In genomic region chr3:178434206-178434805, GRCh38 we compare ENCODE assay signal across 7 cellular contexts.
DNase-seq lines count a peak whose midpoint lies in the region; ATAC-seq, FAIRE-seq and TF ChIP-seq lines count a peak whose summit lies in the region.

No MANE protein-coding gene starts in this region.

- no peak overlapping the region for H3K4me3 ChIP-seq in neural cell (ENCODE audit: low read length)
- no peak overlapping the region for H3K4me3 ChIP-seq in thyroid gland (replicated peaks in 1 of 3)
- H3K4me3 ChIP-seq in upper lobe of right lung = no peak overlapping the region

- no peaks in the 10 kb centered on the region for H3K79me2 ChIP-seq in neural cell (replicated peaks; ENCODE audit: insufficient read depth, low read length)

- no peak for ATAC-seq in natural killer cell treated with Interleukin-12 subunit alpha and Interleukin-12 subunit beta and Interleukin-15 and Interleukin-18, amount 100 ng/mL, for 72 hours
- no peak for ATAC-seq in upper lobe of right lung

- no peak overlapping the region for H3K9ac ChIP-seq in neural cell (ENCODE audit: low read length)

- H3K9me2 ChIP-seq in neural cell (ENCODE audit: insufficient read depth, low read length) = no peaks in the 10 kb centered on the region

- H4K20me1 ChIP-seq in neural cell (ENCODE audit: insufficient read depth) = no peaks in the 10 kb centered on the region

- TF ChIP-seq POLR2A in GM12891 (IDR thresholded peaks at IDR 0.05; ENCODE audit: low read depth, low read length) = no peak
- TF ChIP-seq POLR2A in thyroid gland (IDR thresholded peaks at IDR 0.05) = no peak

- no peak overlapping the region for H3K27ac Mint-ChIP-seq in natural killer cell treated with Interleukin-12 subunit alpha and Interleukin-12 subunit beta and Interleukin-15 and Interleukin-18, amount 100 ng/mL, for 72 hours

- no peak overlapping the region for H3K4me2 ChIP-seq in neural cell (ENCODE audit: low read length)

- H3K27me3 Mint-ChIP-seq in natural killer cell treated with Interleukin-12 subunit alpha and Interleukin-12 subunit beta and Interleukin-15 and Interleukin-18, amount 100 ng/mL, for 72 hours = peaks cover 2 to 7% of the 10 kb centered on the region in 2 donors

- H3K9me3 ChIP-seq in neural cell (ENCODE audit: low read length) (no peaks in the 10 kb centered on the region), thyroid gland (no peaks in the 10 kb centered on the region), upper lobe of right lung (no peaks in the 10 kb centered on the region)

- intact Hi-C loops in thyroid gland (cut with DNase I) = no loop called here
- intact Hi-C loops in upper lobe of right lung (cut with DNase I) = no loop called here

- no peaks in the 10 kb centered on the region for H3K9me3 Mint-ChIP-seq in natural killer cell treated with Interleukin-12 subunit alpha and Interleukin-12 subunit beta and Interleukin-15 and Interleukin-18, amount 100 ng/mL, for 72 hours

- no peak for TF ChIP-seq EP300 in neural cell (conservative IDR thresholded peaks at IDR 0.05; ENCODE audit: poor library complexity, severe bottlenecking)

- DNase-seq in GM12891 (ENCODE audit: insufficient read length, low spot score) = no peak
- DNase-seq in NCI-H146 (lab: John Stamatoyannopoulos, UW) = peak; percentile 57
- peak; percentile 18 for DNase-seq in astrocyte of the hippocampus (ENCODE audit: low read depth, low spot score)
- no peak for DNase-seq in thyroid gland
- no peak for DNase-seq in natural killer cell treated with Interleukin-12 subunit alpha and Interleukin-12 subunit beta and Interleukin-15 and Interleukin-18, amount 100 ng/mL, for 72 hours (ENCODE audit: low spot score)
- no peak for DNase-seq in upper lobe of right lung

- TF ChIP-seq CTCF in neural cell (IDR thresholded peaks at IDR 0.05; ENCODE audit: poor library complexity, severe bottlenecking) (peak; percentile 70), thyroid gland (IDR thresholded peaks at IDR 0.05) (peak in 3 of 6 experiments; percentile 13 to 36 (median 19)), upper lobe of right lung (IDR thresholded peaks at IDR 0.05) (no peak)

- H3K4me1 ChIP-seq in thyroid gland (no peaks in the 10 kb centered on the region), upper lobe of right lung (no peaks in the 10 kb centered on the region)

- H3K4me1 Mint-ChIP-seq in natural killer cell treated with Interleukin-12 subunit alpha and Interleukin-12 subunit beta and Interleukin-15 and Interleukin-18, amount 100 ng/mL, for 72 hours (ENCODE audit: low read depth in 2 of 2) = no peaks in the 10 kb centered on the region

- H2AFZ ChIP-seq in neural cell (ENCODE audit: low read depth, low read length) = no peak overlapping the region

- no peaks in the 10 kb centered on the region for H3K36me3 Mint-ChIP-seq in natural killer cell treated with Interleukin-12 subunit alpha and Interleukin-12 subunit beta and Interleukin-15 and Interleukin-18, amount 100 ng/mL, for 72 hours

- peak; percentile 74 for TF ChIP-seq RAD21 in neural cell (conservative IDR thresholded peaks at IDR 0.05)

- H3K4me3 Mint-ChIP-seq in natural killer cell treated with Interleukin-12 subunit alpha and Interleukin-12 subunit beta and Interleukin-15 and Interleukin-18, amount 100 ng/mL, for 72 hours = no peak overlapping the region

- WGBS in thyroid gland, 2 donors = 47% methylated on average over 5 of the region's 5 CpGs

- H3F3A ChIP-seq in neural cell (ENCODE audit: insufficient read depth, low read length, poor library complexity, severe bottlenecking) = no peaks in the 10 kb centered on the region

- H3K27ac ChIP-seq in neural cell (ENCODE audit: low read length) = no peak overlapping the region
- no peak overlapping the region for H3K27ac ChIP-seq in thyroid gland
- no peak overlapping the region for H3K27ac ChIP-seq in upper lobe of right lung

- H3K36me3 ChIP-seq in neural cell (ENCODE audit: insufficient read depth, low read length) (no peaks in the 10 kb centered on the region), thyroid gland (no peaks in the 10 kb centered on the region), upper lobe of right lung (no peaks in the 10 kb centered on the region)

- H3K27me3 ChIP-seq in neural cell (ENCODE audit: insufficient read depth, low read depth, low read length) (no peaks in the 10 kb centered on the region), thyroid gland (no peaks in the 10 kb centered on the region), upper lobe of right lung (no peaks in the 10 kb centered on the region)

- peak; percentile 66 for FAIRE-seq in GM12891 (lab: Jason Lieb, UNC)

TF ChIP-seq in GM12891, 5 proteins besides CTCF, POLR2A, EP300 and RAD21:
- no peak for TF ChIP-seq POU2F2 (IDR thresholded peaks at IDR 0.05; ENCODE audit: low read depth, low read length)
- no peak for TF ChIP-seq POLR2AphosphoS5 (IDR thresholded peaks at IDR 0.05; ENCODE audit: low read depth, low read length)
- TF ChIP-seq PAX5 (IDR thresholded peaks at IDR 0.05; ENCODE audit: insufficient read depth, low read length, severe bottlenecking) = no peak
- TF ChIP-seq SPI1 (IDR thresholded peaks at IDR 0.05; ENCODE audit: low read depth, low read length) = no peak
- no peak for TF ChIP-seq TAF1 (IDR thresholded peaks at IDR 0.05; ENCODE audit: low read depth, low read length)

TF ChIP-seq in neural cell, 6 proteins besides CTCF, POLR2A, EP300 and RAD21:
- peak; percentile 80 for TF ChIP-seq SMC3 (conservative IDR thresholded peaks at IDR 0.05; ENCODE audit: poor library complexity)
- TF ChIP-seq REST (IDR thresholded peaks at IDR 0.05; ENCODE audit: borderline replicate concordance) = no peak

Comparison
In these comparisons a context has a peak if more than half of its experiments do, and no peak if none do; other contexts are left out.
1. DNase-seq: peak in NCI-H146 (single experiment) and astrocyte of the hippocampus (single experiment); none in GM12891 (single experiment), thyroid gland (0 of 2), natural killer cell treated with Interleukin-12 subunit alpha and Interleukin-12 subunit beta and Interleukin-15 and Interleukin-18, amount 100 ng/mL, for 72 hours (single experiment) and upper lobe of right lung (single experiment).